ENCODE assay signal across 8 cellular contexts in genomic region chr9:99822096-99822595, GRCh38. TPM values are rescaled to one million over a fixed set of nuclear protein-coding genes. Genes with fewer than 3 reads are reported as not detected.
DNase-seq lines count a peak whose midpoint lies in the region; ATAC-seq and TF ChIP-seq lines count a peak whose summit lies in the region.

No MANE protein-coding gene starts in this region.

- no peak for TF ChIP-seq POLR2A in GM18505 (IDR thresholded peaks at IDR 0.05; ENCODE audit: borderline replicate concordance, extremely low read depth, insufficient read depth, insufficient read length)

- TF ChIP-seq CTCF in cardiac muscle cell (IDR thresholded peaks at IDR 0.05; ENCODE audit: low read depth, low read length) (no peak), VCaP (conservative IDR thresholded peaks at IDR 0.05) (no peak), retinal pigment epithelial cell (conservative IDR thresholded peaks at IDR 0.05; ENCODE audit: low read depth, low read length) (no peak)

- peaks cover 47% of the 10 kb centered on the region for H3K27me3 ChIP-seq in cardiac muscle cell

- H3K27ac ChIP-seq in cardiac muscle cell = peak overlapping the region; percentile 96
- H3K27ac ChIP-seq in VCaP = peak overlapping the region; percentile 93

- H3K4me3 ChIP-seq in cardiac muscle cell (peak overlapping the region; percentile 58), retinal pigment epithelial cell (ENCODE audit: low read length) (peak overlapping the region; percentile 83)

- H3K9me3 ChIP-seq in cardiac muscle cell (ENCODE audit: low read depth) = no peaks in the 10 kb centered on the region

- DNase-seq in cardiac muscle cell (ENCODE audit: low read depth in 1 of 2, low spot score in 1 of 2) (peak in 1 of 2 donors; percentile 27), Right ventricle myocardium inferior (ENCODE audit: missing footprints) (no peak), globus pallidus (ENCODE audit: low spot score) (peak; percentile 48), retinal pigment epithelial cell (ENCODE audit: low read depth) (no peak), NCI-H69 (lab: John Stamatoyannopoulos, UW) (no peak), NCI-H510A treated with DMSO at 0.1 percent for 48 hours (lab: John Stamatoyannopoulos, UW) (no peak)

- intact Hi-C loops in Right ventricle myocardium inferior (cut with DNase I) = loop anchor here (2.0 to 10.0 kb wide), 5 partner anchors 85 to 595 kb away; partner anchors contain the start of gene STX17

- H3K36me3 ChIP-seq in cardiac muscle cell = no peaks in the 10 kb centered on the region

- ATAC-seq in Right ventricle myocardium inferior = no peak
- no peak for ATAC-seq in GM18505 (IDR thresholded peaks at IDR 0.05; ENCODE audit: unreplicated experiment)

- H3K4me1 ChIP-seq in cardiac muscle cell (ENCODE audit: low read depth) = peaks cover 4% of the 10 kb centered on the region

RNA-seq across cellular contexts. Expression of gene NR4A3, which starts 0.5 kb away (rescaled TPM):
- total RNA-seq in cardiac muscle cell = 0.49 and 1.5 TPM in 2 replicates
- polyA plus RNA-seq in cardiac muscle cell = 0.42 and 0.87 TPM in 2 replicates
- total RNA-seq in Right ventricle myocardium inferior = 3.9 TPM
